In genomic region chr13:33434676-33435075, GRCh38 we compare ENCODE assay signal across 37 cellular contexts.
"Had no signal": no experiment of that assay in that cellular context is flagged by ENCODE, and none has a peak within 500 bp of the region (broad histone marks: within the 10 kb centered on the region; RNA-seq: fewer than 3 reads in every experiment).

No MANE protein-coding gene starts in this region.

- DNase-seq: activated effector memory CD4-positive, alpha-beta T cell treated with anti-CD3 and anti-CD28 coated beads, Interleukin-2, amount 50 U/mL, for 16 hours; activated effector memory CD4-positive, alpha-beta T cell treated with Interleukin-2 at 50 U/mL for 16 hours; activated gamma-delta T cell; activated gamma-delta T cell treated with Interleukin-2 at 50 U/mL for 16 hours; activated naive CD4-positive, alpha-beta T cell; activated naive CD4-positive, alpha-beta T cell treated with anti-CD3 and anti-CD28 coated beads for 36 hours; activated naive CD4-positive, alpha-beta T cell treated with anti-CD3 and anti-CD28 coated beads, Interleukin-2, amount 10 ng/mL, durations not matched to agents 7 days and 5 days; activated naive CD4-positive, alpha-beta T cell treated with anti-CD3 and anti-CD28 coated beads, Interleukin-2, amount 50 U/mL, for 16 hours; activated naive CD4-positive, alpha-beta T cell treated with Interleukin-2 at 50 U/mL for 16 hours; activated naive CD8-positive, alpha-beta T cell treated with anti-CD3 and anti-CD28 coated beads for 36 hours; activated naive CD8-positive, alpha-beta T cell treated with anti-CD3 and anti-CD28 coated beads, Interleukin-2, amount 10 ng/mL, durations not matched to agents 7 days and 5 days; activated naive CD8-positive, alpha-beta T cell treated with anti-CD3 and anti-CD28 coated beads, Interleukin-2, amount 50 U/mL, for 24 hours; activated T-cell treated with anti-CD3 and anti-CD28 coated beads, Interleukin-2, amount 50 U/mL, for 24 hours; activated T-cell treated with anti-CD3 and anti-CD28 coated beads, Interleukin-2, amount 50 U/mL, for 4 hours; activated T-cell treated with anti-CD3 and anti-CD28 coated beads, Interleukin-2, amount 50 U/mL, for 48 hours; activated T-cell treated with anti-CD3 and anti-CD28 coated beads, Interleukin-2, amount 50 U/mL, for 72 hours; adrenal gland; amniotic stem cell; amygdala; anterior cingulate cortex; aorta; body of pancreas; brain microvascular endothelial cell; caudate nucleus; central memory CD4-positive, alpha-beta T cell; cerebellar nuclear complex had no signal

- H3K9me3 ChIP-seq: adrenal gland, ascending aorta, body of pancreas, breast epithelium had no signal

- H3K4me1 Mint-ChIP-seq: activated naive CD4-positive, alpha-beta T cell treated with anti-CD3 and anti-CD28 coated beads, Interleukin-2, amount 10 ng/mL, durations not matched to agents 7 days and 5 days; activated naive CD4-positive, alpha-beta T cell treated with anti-CD3 and anti-CD28 coated beads, Interleukin-2, amount 50 U/mL, for 24 hours; activated naive CD8-positive, alpha-beta T cell treated with anti-CD3 and anti-CD28 coated beads for 36 hours; activated naive CD8-positive, alpha-beta T cell treated with anti-CD3 and anti-CD28 coated beads, Interleukin-2, amount 10 ng/mL, durations not matched to agents 7 days and 5 days; activated naive CD8-positive, alpha-beta T cell treated with anti-CD3 and anti-CD28 coated beads, Interleukin-2, amount 50 U/mL, for 24 hours; activated T-helper 17 cell treated with anti-CD3 and anti-CD28 coated beads, Interleukin-2, amount 50 U/mL, for 72 hours; central memory CD8-positive, alpha-beta T cell had no signal

- H3K36me3 ChIP-seq: adrenal gland, ascending aorta, brain microvascular endothelial cell, breast epithelium, cardiac muscle cell had no signal

- H3K27me3 Mint-ChIP-seq: activated naive CD4-positive, alpha-beta T cell treated with anti-CD3 and anti-CD28 coated beads, Interleukin-2, amount 10 ng/mL, durations not matched to agents 7 days and 5 days; activated naive CD8-positive, alpha-beta T cell treated with anti-CD3 and anti-CD28 coated beads, Interleukin-2, amount 10 ng/mL, durations not matched to agents 7 days and 5 days; activated T-cell treated with anti-CD3 and anti-CD28 coated beads, Interleukin-2, amount 50 U/mL, for 24 hours; activated T-helper 17 cell treated with anti-CD3 and anti-CD28 coated beads, Interleukin-2, amount 50 U/mL, for 72 hours; brain had no signal

- H3K4me3 Mint-ChIP-seq: activated naive CD4-positive, alpha-beta T cell treated with anti-CD3 and anti-CD28 coated beads for 36 hours; activated naive CD4-positive, alpha-beta T cell treated with anti-CD3 and anti-CD28 coated beads, Interleukin-2, amount 10 ng/mL, durations not matched to agents 7 days and 5 days; activated naive CD4-positive, alpha-beta T cell treated with anti-CD3 and anti-CD28 coated beads, Interleukin-2, amount 50 U/mL, for 24 hours; activated naive CD8-positive, alpha-beta T cell; activated naive CD8-positive, alpha-beta T cell treated with anti-CD3 and anti-CD28 coated beads for 36 hours; activated naive CD8-positive, alpha-beta T cell treated with anti-CD3 and anti-CD28 coated beads, Interleukin-2, amount 10 ng/mL, durations not matched to agents 7 days and 5 days; activated naive CD8-positive, alpha-beta T cell treated with anti-CD3 and anti-CD28 coated beads, Interleukin-2, amount 50 U/mL, for 24 hours; activated T-cell treated with anti-CD3 and anti-CD28 coated beads, Interleukin-2, amount 50 U/mL, for 24 hours; activated T-cell treated with anti-CD3 and anti-CD28 coated beads, Interleukin-2, amount 50 U/mL, for 4 hours; activated T-cell treated with anti-CD3 and anti-CD28 coated beads, Interleukin-2, amount 50 U/mL, for 72 hours; activated T-helper 1 cell treated with anti-CD3 and anti-CD28 coated beads, Interleukin-12 subunit alpha, Interleukin-12 subunit beta, Interleukin-2, Interleukin-4 antibody, amounts not matched to agents 30 ng/mL and 10 ng/mL and 1 ng/mL, durations not matched to agents 14 hours and 24 hours and 36 hours; activated T-helper 17 cell treated with anti-CD3 and anti-CD28 coated beads, Interleukin-2, amount 50 U/mL, for 72 hours; brain; central memory CD8-positive, alpha-beta T cell had no signal

- ATAC-seq: activated naive CD4-positive, alpha-beta T cell treated with anti-CD3 and anti-CD28 coated beads, Interleukin-2, amount 50 U/mL, for 72 hours; activated naive CD8-positive, alpha-beta T cell treated with anti-CD3 and anti-CD28 coated beads, Interleukin-2, amount 50 U/mL, for 24 hours; activated T-cell treated with anti-CD3 and anti-CD28 coated beads, Interleukin-2, amount 50 U/mL, for 4 hours; activated T-cell treated with anti-CD3 and anti-CD28 coated beads, Interleukin-2, amount 50 U/mL, for 72 hours; activated T-helper 17 cell treated with anti-CD3 and anti-CD28 coated beads, Interleukin-2, amount 50 U/mL, for 72 hours; body of pancreas had no signal

- H3K27me3 ChIP-seq: adrenal gland, ascending aorta, body of pancreas, brain microvascular endothelial cell, breast epithelium, cardiac muscle cell had no signal

- H3K9me3 Mint-ChIP-seq: activated naive CD4-positive, alpha-beta T cell treated with anti-CD3 and anti-CD28 coated beads for 36 hours; activated naive CD4-positive, alpha-beta T cell treated with anti-CD3 and anti-CD28 coated beads, Interleukin-2, amount 10 ng/mL, durations not matched to agents 7 days and 5 days; activated naive CD4-positive, alpha-beta T cell treated with anti-CD3 and anti-CD28 coated beads, Interleukin-2, amount 50 U/mL, for 24 hours; activated naive CD4-positive, alpha-beta T cell treated with anti-CD3 and anti-CD28 coated beads, Interleukin-2, amount 50 U/mL, for 72 hours; activated naive CD8-positive, alpha-beta T cell treated with anti-CD3 and anti-CD28 coated beads, Interleukin-2, amount 10 ng/mL, durations not matched to agents 7 days and 5 days; activated naive CD8-positive, alpha-beta T cell treated with anti-CD3 and anti-CD28 coated beads, Interleukin-2, amount 50 U/mL, for 24 hours; activated T-cell treated with anti-CD3 and anti-CD28 coated beads, Interleukin-2, amount 50 U/mL, for 24 hours; activated T-cell treated with anti-CD3 and anti-CD28 coated beads, Interleukin-2, amount 50 U/mL, for 4 hours; activated T-cell treated with anti-CD3 and anti-CD28 coated beads, Interleukin-2, amount 50 U/mL, for 72 hours; activated T-helper 1 cell treated with anti-CD3 and anti-CD28 coated beads, Interleukin-12 subunit alpha, Interleukin-12 subunit beta, Interleukin-2, Interleukin-4 antibody, amounts not matched to agents 30 ng/mL and 10 ng/mL and 1 ng/mL, durations not matched to agents 14 hours and 24 hours and 36 hours; activated T-helper 17 cell treated with anti-CD3 and anti-CD28 coated beads, Interleukin-2, amount 50 U/mL, for 72 hours; activated T-helper 2 cell treated with anti-CD3 and anti-CD28 coated beads, Interferon-gamma antibody, Interleukin-2, Interleukin-4, amounts not matched to agents 10 μg/mL and 5 μg/mL and 100 μg/mL, durations not matched to agents 14 hours and 24 hours and 36 hours had no signal

- H3K27ac ChIP-seq: adrenal gland, ascending aorta, body of pancreas, brain microvascular endothelial cell, breast epithelium, cardiac muscle cell had no signal

- H3K4me1 ChIP-seq: adrenal gland, ascending aorta, body of pancreas, breast epithelium had no signal

- H3K36me3 Mint-ChIP-seq: activated naive CD4-positive, alpha-beta T cell treated with anti-CD3 and anti-CD28 coated beads, Interleukin-2, amount 10 ng/mL, durations not matched to agents 7 days and 5 days; activated naive CD4-positive, alpha-beta T cell treated with anti-CD3 and anti-CD28 coated beads, Interleukin-2, amount 50 U/mL, for 24 hours; activated naive CD4-positive, alpha-beta T cell treated with anti-CD3 and anti-CD28 coated beads, Interleukin-2, amount 50 U/mL, for 72 hours; activated naive CD8-positive, alpha-beta T cell; activated naive CD8-positive, alpha-beta T cell treated with anti-CD3 and anti-CD28 coated beads for 36 hours; activated naive CD8-positive, alpha-beta T cell treated with anti-CD3 and anti-CD28 coated beads, Interleukin-2, amount 10 ng/mL, durations not matched to agents 7 days and 5 days; brain had no signal

- H3K27ac Mint-ChIP-seq: activated naive CD4-positive, alpha-beta T cell treated with anti-CD3 and anti-CD28 coated beads for 36 hours; activated naive CD4-positive, alpha-beta T cell treated with anti-CD3 and anti-CD28 coated beads, Interleukin-2, amount 10 ng/mL, durations not matched to agents 7 days and 5 days; activated naive CD4-positive, alpha-beta T cell treated with anti-CD3 and anti-CD28 coated beads, Interleukin-2, amount 50 U/mL, for 24 hours; activated naive CD4-positive, alpha-beta T cell treated with anti-CD3 and anti-CD28 coated beads, Interleukin-2, amount 50 U/mL, for 72 hours; activated naive CD8-positive, alpha-beta T cell; activated naive CD8-positive, alpha-beta T cell treated with anti-CD3 and anti-CD28 coated beads for 36 hours; activated naive CD8-positive, alpha-beta T cell treated with anti-CD3 and anti-CD28 coated beads, Interleukin-2, amount 10 ng/mL, durations not matched to agents 7 days and 5 days; activated naive CD8-positive, alpha-beta T cell treated with anti-CD3 and anti-CD28 coated beads, Interleukin-2, amount 50 U/mL, for 24 hours; activated T-cell treated with anti-CD3 and anti-CD28 coated beads, Interleukin-2, amount 50 U/mL, for 24 hours; activated T-cell treated with anti-CD3 and anti-CD28 coated beads, Interleukin-2, amount 50 U/mL, for 72 hours; activated T-helper 1 cell treated with anti-CD3 and anti-CD28 coated beads, Interleukin-12 subunit alpha, Interleukin-12 subunit beta, Interleukin-2, Interleukin-4 antibody, amounts not matched to agents 30 ng/mL and 10 ng/mL and 1 ng/mL, durations not matched to agents 14 hours and 24 hours and 36 hours; activated T-helper 17 cell treated with anti-CD3 and anti-CD28 coated beads, Interleukin-2, amount 50 U/mL, for 72 hours; activated T-helper 2 cell treated with anti-CD3 and anti-CD28 coated beads, Interferon-gamma antibody, Interleukin-2, Interleukin-4, amounts not matched to agents 10 μg/mL and 5 μg/mL and 100 μg/mL, durations not matched to agents 14 hours and 24 hours and 36 hours; brain had no signal

- H3K4me3 ChIP-seq: adrenal gland, ascending aorta, body of pancreas, breast epithelium, cardiac muscle cell had no signal
